ENCODE assay signal across 23 cellular contexts in genomic region chr5:153756540-153756939, GRCh38.
DNase-seq lines count a peak whose midpoint lies in the region; TF ChIP-seq lines count a peak whose summit lies in the region.
"Had no signal": no experiment of that assay in that cellular context is flagged by ENCODE, and none has a peak within 500 bp of the region (broad histone marks: within the 10 kb centered on the region; RNA-seq: fewer than 3 reads in every experiment).

No MANE protein-coding gene starts in this region.

- peaks cover 3% of the 10 kb centered on the region for H3K9me3 Mint-ChIP-seq in endodermal cell
- H3K9me3 Mint-ChIP-seq: activated CD4-positive, alpha-beta T cell treated with anti-CD3 and anti-CD28 coated beads, Interleukin-2, amount 10 ng/mL, durations not matched to agents 24 days and 14 days had no signal

- no peak overlapping the region for H3K27ac Mint-ChIP-seq in endodermal cell
- H3K27ac Mint-ChIP-seq: activated CD4-positive, alpha-beta T cell treated with anti-CD3 and anti-CD28 coated beads, Interleukin-2, amount 10 ng/mL, durations not matched to agents 24 days and 14 days; activated T-cell treated with anti-CD3 and anti-CD28 coated beads, Interleukin-2, amount 50 U/mL, for 24 hours; naive B cell had no signal

- H3K27ac ChIP-seq in endodermal cell (ENCODE audit: low read depth, low read length) (no peak overlapping the region), neuronal stem cell (replicated peaks; ENCODE audit: low read length) (no peak overlapping the region)
- H3K27ac ChIP-seq: 22Rv1, left lung, thoracic aorta had no signal

- no peaks in the 10 kb centered on the region for H3K36me3 Mint-ChIP-seq in endodermal cell (ENCODE audit: low read depth)
- H3K36me3 Mint-ChIP-seq: naive B cell had no signal

- H2BK15ac ChIP-seq in neuronal stem cell (ENCODE audit: low read length): no peak overlapping the region

- WGBS in endodermal cell (ENCODE audit: insufficient coverage in 1 of 2, insufficient read length in 1 of 2), 2 experiments: 85 to 100% methylated on average over 1 to 2 of the region's 2 CpGs
- WGBS in neuronal stem cell (ENCODE audit: extremely low coverage in 2 of 2, insufficient read length in 2 of 2, insufficient replicate concordance in 1 of 2), 2 donors: no CpG with 5 or more reads among the region's 2 CpGs

- H3K4me3 ChIP-seq in endodermal cell (ENCODE audit: low read length): no peak overlapping the region
- H3K4me3 ChIP-seq in neuronal stem cell (ENCODE audit: low read length in 2 of 2): no peak overlapping the region
- H3K4me3 ChIP-seq: left lung, thoracic aorta had no signal

- no peak overlapping the region for H3K4me2 ChIP-seq in neuronal stem cell (ENCODE audit: insufficient read depth, low read length, poor library complexity, severe bottlenecking)

- H3K9ac ChIP-seq in endodermal cell (ENCODE audit: extremely low read depth, low read length, poor library complexity, severe bottlenecking) (no peak overlapping the region), neuronal stem cell (ENCODE audit: low read depth, low read length, poor library complexity) (no peak overlapping the region)

- no peaks in the 10 kb centered on the region for H3K27me3 ChIP-seq in endodermal cell (ENCODE audit: control insufficient read depth, insufficient read depth, low read length, poor library complexity, severe bottlenecking)
- H3K27me3 ChIP-seq in neuronal stem cell (ENCODE audit: control insufficient read depth in 3 of 3, insufficient read depth in 3 of 3, low read depth in 1 of 3, low read length in 3 of 3): no peaks in the 10 kb centered on the region
- H3K27me3 ChIP-seq: left lung had no signal

- H2BK120ac ChIP-seq in neuronal stem cell (ENCODE audit: low read depth, low read length): no peak overlapping the region

- H4K8ac ChIP-seq in neuronal stem cell (ENCODE audit: low read depth, low read length): no peak overlapping the region

- H3K4me3 Mint-ChIP-seq in endodermal cell: no peak overlapping the region
- H3K4me3 Mint-ChIP-seq: activated CD4-positive, alpha-beta T cell treated with anti-CD3 and anti-CD28 coated beads, Interleukin-2, amount 10 ng/mL, durations not matched to agents 24 days and 14 days; activated T-cell treated with anti-CD3 and anti-CD28 coated beads, Interleukin-2, amount 50 U/mL, for 24 hours; central memory CD8-positive, alpha-beta T cell; naive B cell had no signal

- no peaks in the 10 kb centered on the region for H3K79me1 ChIP-seq in neuronal stem cell (ENCODE audit: low read depth, low read length)

- no peak overlapping the region for H3K14ac ChIP-seq in neuronal stem cell (ENCODE audit: low read length)

- peaks cover 11% of the 10 kb centered on the region for H3K4me1 Mint-ChIP-seq in endodermal cell
- H3K4me1 Mint-ChIP-seq: activated CD4-positive, alpha-beta T cell treated with anti-CD3 and anti-CD28 coated beads, Interleukin-2, amount 10 ng/mL, durations not matched to agents 24 days and 14 days; central memory CD8-positive, alpha-beta T cell; naive B cell had no signal

- H3K36me3 ChIP-seq in endodermal cell (ENCODE audit: control insufficient read depth, insufficient read depth, low read length) (no peaks in the 10 kb centered on the region), neuronal stem cell (replicated peaks in 1 of 2; ENCODE audit: control insufficient read depth in 2 of 2, insufficient read depth in 2 of 2, low read length in 2 of 2) (no peaks in the 10 kb centered on the region)
- H3K36me3 ChIP-seq: left lung, thoracic aorta had no signal

- no peak overlapping the region for H3K4ac ChIP-seq in neuronal stem cell (ENCODE audit: low read length)

- H2BK5ac ChIP-seq in neuronal stem cell (ENCODE audit: low read length): no peak overlapping the region

- H3K4me1 ChIP-seq in endodermal cell (ENCODE audit: control insufficient read depth, insufficient read depth, low read length) (peaks cover 6% of the 10 kb centered on the region), neuronal stem cell (ENCODE audit: control insufficient read depth in 2 of 2, insufficient read depth in 1 of 2, low read depth in 1 of 2, low read length in 2 of 2) (no peaks in the 10 kb centered on the region)
- H3K4me1 ChIP-seq: left lung had no signal

- H2BK12ac ChIP-seq in neuronal stem cell (ENCODE audit: low read length): no peak overlapping the region

- H3K9me3 ChIP-seq in endodermal cell (ENCODE audit: control insufficient read depth, low read length): peaks cover 8% of the 10 kb centered on the region
- peaks cover 2 to 17% of the 10 kb centered on the region in 2 donors for H3K9me3 ChIP-seq in neuronal stem cell (replicated peaks in 1 of 2; ENCODE audit: control insufficient read depth in 2 of 2, insufficient read depth in 1 of 2, low read depth in 1 of 2, low read length in 2 of 2)
- H3K9me3 ChIP-seq: left lung had no signal

- peak; percentile 72 for TF ChIP-seq CTCF in endodermal cell (conservative IDR thresholded peaks at IDR 0.05)

- H3K23ac ChIP-seq in neuronal stem cell (ENCODE audit: low read depth, low read length, poor library complexity): no peak overlapping the region

- no peak overlapping the region for H2AFZ ChIP-seq in neuronal stem cell (ENCODE audit: low read length)

- H2AK5ac ChIP-seq in neuronal stem cell (ENCODE audit: low read depth, low read length): peak overlapping the region; percentile 8

- peak overlapping the region; percentile 31 for H3K18ac ChIP-seq in neuronal stem cell (ENCODE audit: low read length)

- H3K27me3 Mint-ChIP-seq in endodermal cell (ENCODE audit: insufficient read depth): no peaks in the 10 kb centered on the region
- H3K27me3 Mint-ChIP-seq: activated CD4-positive, alpha-beta T cell treated with anti-CD3 and anti-CD28 coated beads, Interleukin-2, amount 10 ng/mL, durations not matched to agents 24 days and 14 days; activated T-cell treated with anti-CD3 and anti-CD28 coated beads, Interleukin-2, amount 50 U/mL, for 24 hours; naive B cell had no signal

- peak; percentile 51 for DNase-seq in DMS 273 (lab: John Stamatoyannopoulos, UW; ENCODE audit: unreplicated experiment)
- no peak for DNase-seq in DMS 273 treated with DMSO at 0.1 percent for 48 hours (lab: John Stamatoyannopoulos, UW)
- DNase-seq in M059J (ENCODE audit: low read depth): peak; percentile 6
- no peak for DNase-seq in endodermal cell
- DNase-seq in neuronal stem cell (ENCODE audit: low spot score): no peak
- DNase-seq in NCI-H1417 (lab: John Stamatoyannopoulos, UW): no peak
- no peak for DNase-seq in HK-2 (ENCODE audit: unreplicated experiment)
- no peak for DNase-seq in GF-D8 (lab: John Stamatoyannopoulos, UW)
- DNase-seq: activated CD4-positive, alpha-beta T cell treated with anti-CD3 and anti-CD28 coated beads, Interleukin-2, amount 10 ng/mL, durations not matched to agents 24 days and 14 days; activated T-cell treated with anti-CD3 and anti-CD28 coated beads, Interleukin-2, amount 50 U/mL, for 24 hours; KG1; left lung; naive B cell; NCI-H187 treated with DMSO at 0.1 percent for 48 hours; NCI-H82; retina; Right ventricle myocardium superior; stimulated activated CD4-positive, alpha-beta T cell treated with anti-CD3 and anti-CD28 coated beads, Interleukin-1b, Interleukin-23, amount 100 ng/mL, for 48 hours; stimulated activated CD8-positive, alpha-beta memory T cell treated with anti-CD3 and anti-CD28 coated beads, Interleukin-4, amount 100 ng/mL, for 48 hours; T-helper 9 cell had no signal

- no peak overlapping the region for H4K91ac ChIP-seq in neuronal stem cell (ENCODE audit: low read depth, low read length, poor library complexity)

Comparison
In these comparisons a context has a peak if more than half of its experiments do, and no peak if none do; other contexts are left out.
1. DNase-seq: peak in DMS 273 (single experiment) and M059J (single experiment); none in DMS 273 treated with DMSO at 0.1 percent for 48 hours (single experiment), endodermal cell (single experiment), neuronal stem cell (single experiment), NCI-H1417 (0 of 3), HK-2 (single experiment) and GF-D8 (single experiment).